In genomic region chr4:149830823-149831222, GRCh38 we compare ENCODE assay signal across 18 cellular contexts. TPM values are rescaled to one million over a fixed set of nuclear protein-coding genes. Genes with fewer than 3 reads are reported as not detected.
DNase-seq lines count a peak whose midpoint lies in the region; TF ChIP-seq lines count a peak whose summit lies in the region.
"Had no signal": no experiment of that assay in that cellular context is flagged by ENCODE, and none has a peak within 500 bp of the region (broad histone marks: within the 10 kb centered on the region; RNA-seq: fewer than 3 reads in every experiment).

No MANE protein-coding gene starts in this region.

- H3K27me3 Mint-ChIP-seq in activated CD4-positive, alpha-beta T cell treated with anti-CD3 and anti-CD28 coated beads, Interleukin-2, amount 10 ng/mL, durations not matched to agents 7 days and 5 days, result no peaks in the 10 kb centered on the region
- H3K27me3 Mint-ChIP-seq: CD4-positive, alpha-beta memory T cell; IgD-negative memory B cell had no signal

- no peaks in the 10 kb centered on the region for H3K4me1 Mint-ChIP-seq in activated CD4-positive, alpha-beta T cell treated with anti-CD3 and anti-CD28 coated beads, Interleukin-2, amount 10 ng/mL, durations not matched to agents 7 days and 5 days
- H3K4me1 Mint-ChIP-seq: CD14-positive monocyte; CD4-positive, alpha-beta memory T cell; IgD-negative memory B cell had no signal

- no peak for TF ChIP-seq CTCF in epithelial cell of esophagus (IDR thresholded peaks at IDR 0.05; ENCODE audit: insufficient read depth, low read depth, low read length, missing control alignments)

- no peak overlapping the region for H3K4me3 Mint-ChIP-seq in activated CD4-positive, alpha-beta T cell treated with anti-CD3 and anti-CD28 coated beads, Interleukin-2, amount 10 ng/mL, durations not matched to agents 7 days and 5 days
- H3K4me3 Mint-ChIP-seq: CD14-positive monocyte; CD4-positive, alpha-beta memory T cell; HFFc6; IgD-negative memory B cell had no signal

- POLR2A ChIA-PET in activated CD4-positive, alpha-beta T cell treated with anti-CD3 and anti-CD28 coated beads, Interleukin-2, amount 10 ng/mL, durations not matched to agents 7 days and 5 days (lab: Charles Lee), result no interaction called here

- H3K36me3 Mint-ChIP-seq in activated CD4-positive, alpha-beta T cell treated with anti-CD3 and anti-CD28 coated beads, Interleukin-2, amount 10 ng/mL, durations not matched to agents 7 days and 5 days (ENCODE audit: low read depth), result no peaks in the 10 kb centered on the region
- H3K36me3 Mint-ChIP-seq: CD14-positive monocyte; CD4-positive, alpha-beta memory T cell; IgD-negative memory B cell had no signal

- H3K9me3 Mint-ChIP-seq in activated CD4-positive, alpha-beta T cell treated with anti-CD3 and anti-CD28 coated beads, Interleukin-2, amount 10 ng/mL, durations not matched to agents 7 days and 5 days, result no peaks in the 10 kb centered on the region
- H3K9me3 Mint-ChIP-seq: HFFc6, IgD-negative memory B cell had no signal

- no peak overlapping the region for H3K27ac Mint-ChIP-seq in activated CD4-positive, alpha-beta T cell treated with anti-CD3 and anti-CD28 coated beads, Interleukin-2, amount 10 ng/mL, durations not matched to agents 7 days and 5 days
- H3K27ac Mint-ChIP-seq: CD14-positive monocyte; CD4-positive, alpha-beta memory T cell; HFFc6; IgD-negative memory B cell had no signal

- CTCF ChIA-PET in activated CD4-positive, alpha-beta T cell treated with anti-CD3 and anti-CD28 coated beads, Interleukin-2, amount 10 ng/mL, durations not matched to agents 7 days and 5 days (lab: Charles Lee), result no interaction called here

- DNase-seq in EL (peak; percentile 14), M059J (ENCODE audit: low read depth) (peak; percentile 31), epithelial cell of esophagus (ENCODE audit: low read depth) (peak; percentile 6), DMS53 (lab: John Stamatoyannopoulos, UW) (no peak), DMS79 (lab: John Stamatoyannopoulos, UW) (no peak)
- DNase-seq in activated CD4-positive, alpha-beta T cell treated with anti-CD3 and anti-CD28 coated beads, Interleukin-2, amount 10 ng/mL, durations not matched to agents 7 days and 5 days, result no peak
- DNase-seq: CD4-positive, alpha-beta memory T cell; DMS153; GOT3; H7; HFFc6; KBM-7 had no signal

- no peak overlapping the region for H3K4me3 ChIP-seq in epithelial cell of esophagus (ENCODE audit: low read length)
- H3K4me3 ChIP-seq: BLaER1, GM12878 had no signal

RNA-seq across cellular contexts. Expression of gene IQCM, which starts 15.2 kb away (rescaled TPM):
- not detected in 2 replicates for total RNA-seq in M059J (2014; rRNA removed; shearing (Covaris generic))
- total RNA-seq in activated CD4-positive, alpha-beta T cell treated with anti-CD3 and anti-CD28 coated beads, Interleukin-2, amount 10 ng/mL, durations not matched to agents 7 days and 5 days, result not detected
- total RNA-seq: CD4-positive, alpha-beta memory T cell; G401; GM12878; HepG2 had no signal

Comparison
In these comparisons a context has a peak if more than half of its experiments do, and no peak if none do; other contexts are left out.
1. DNase-seq: peak in EL (single experiment), M059J (single experiment) and epithelial cell of esophagus (single experiment); none in activated CD4-positive, alpha-beta T cell treated with anti-CD3 and anti-CD28 coated beads, Interleukin-2, amount 10 ng/mL, durations not matched to agents 7 days and 5 days (single experiment), DMS53 (single experiment) and DMS79 (single experiment).